In the genomic region with DNA sequence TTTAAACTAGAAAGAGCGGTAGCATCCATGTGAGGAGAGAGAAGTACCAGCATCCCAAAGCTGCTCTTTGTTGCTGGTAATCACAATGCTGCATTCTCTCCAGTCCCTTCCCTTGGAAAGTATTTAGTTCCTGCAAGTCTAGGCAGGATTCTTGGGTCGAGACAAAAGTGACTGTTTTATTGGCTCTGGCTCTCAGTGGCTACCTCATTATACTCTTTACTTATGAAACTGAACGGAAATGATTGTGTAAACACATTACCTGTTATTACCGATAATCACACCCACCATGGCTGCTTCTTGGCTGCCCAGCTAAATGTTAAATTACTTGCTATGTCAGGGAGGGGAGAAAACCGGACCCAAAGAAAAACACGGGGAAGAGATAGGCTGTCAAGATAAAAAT, we compare ENCODE assay signal across 15 cellular contexts. TPM values are rescaled to one million over a fixed set of nuclear protein-coding genes. Genes with fewer than 3 reads are reported as not detected.
DNase-seq lines count a peak whose midpoint lies in the region; ATAC-seq and TF ChIP-seq lines count a peak whose summit lies in the region.
"Had no signal": no experiment of that assay in that cellular context is flagged by ENCODE, and none has a peak within 500 bp of the region (broad histone marks: within the 10 kb centered on the region; RNA-seq: fewer than 3 reads in every experiment).

No MANE protein-coding gene starts in this region.

- WGBS in smooth muscle cell (ENCODE audit: low lambda C conversion rate), result 54% methylated on average over 6 of the region's 6 CpGs

- no peak for ATAC-seq in HG03139 (IDR thresholded peaks at IDR 0.05; ENCODE audit: unreplicated experiment)

- H3K9ac ChIP-seq in endocrine pancreas (ENCODE audit: control insufficient read depth, insufficient read depth, low read length) (no peak overlapping the region), smooth muscle cell (ENCODE audit: low read depth) (no peak overlapping the region)

- no peaks in the 10 kb centered on the region for H3K79me2 ChIP-seq in smooth muscle cell (ENCODE audit: low read depth)

- H3K4me1 ChIP-seq in endocrine pancreas (ENCODE audit: control insufficient read depth, insufficient read depth, low read length), result no peaks in the 10 kb centered on the region
- peaks cover 5% of the 10 kb centered on the region for H3K4me1 ChIP-seq in smooth muscle cell (ENCODE audit: low read depth)

- H2AFZ ChIP-seq in smooth muscle cell (ENCODE audit: low read depth), result peak overlapping the region; percentile 70

- H3K27me3 ChIP-seq in endocrine pancreas (ENCODE audit: control insufficient read depth, insufficient read depth, low read length), result no peaks in the 10 kb centered on the region
- no peaks in the 10 kb centered on the region for H3K27me3 ChIP-seq in smooth muscle cell (ENCODE audit: low read depth)

- no peaks in the 10 kb centered on the region for H4K20me1 ChIP-seq in smooth muscle cell (ENCODE audit: low read depth)

- H3K36me3 ChIP-seq in endocrine pancreas (ENCODE audit: control insufficient read depth, insufficient read depth, low read length) (no peaks in the 10 kb centered on the region), smooth muscle cell (ENCODE audit: low read depth) (no peaks in the 10 kb centered on the region)
- H3K36me3 ChIP-seq: thoracic aorta had no signal

- H3K4me2 ChIP-seq in smooth muscle cell, result peak overlapping the region; percentile 25

- no peak for TF ChIP-seq CTCF in smooth muscle cell (IDR thresholded peaks at IDR 0.05; ENCODE audit: borderline replicate concordance, insufficient read depth, poor library complexity, severe bottlenecking)

- H3K4me3 ChIP-seq in endocrine pancreas (ENCODE audit: control insufficient read depth, insufficient read depth, low read length) (peak overlapping the region; percentile 22), smooth muscle cell (no peak overlapping the region)
- H3K4me3 ChIP-seq: thoracic aorta had no signal

- no peaks in the 10 kb centered on the region for H3K9me3 ChIP-seq in endocrine pancreas (ENCODE audit: control insufficient read depth, low read length)
- H3K9me3 ChIP-seq in smooth muscle cell (replicated peaks; ENCODE audit: low read depth), result no peaks in the 10 kb centered on the region
- H3K9me3 ChIP-seq: thoracic aorta had no signal

- DNase-seq in LoVo (ENCODE audit: low spot score), result peak; percentile 1
- peak; percentile 56 for DNase-seq in NCI-H345 (lab: John Stamatoyannopoulos, UW)
- DNase-seq in smooth muscle cell (lab: John Stamatoyannopoulos, UW; ENCODE audit: unreplicated experiment), result no peak
- DNase-seq in NCI-H446 (lab: John Stamatoyannopoulos, UW), result no peak
- DNase-seq in OCI-M2 (lab: John Stamatoyannopoulos, UW; ENCODE audit: unreplicated experiment), result no peak
- DNase-seq: activated CD4-positive, alpha-beta T cell treated with anti-CD3 and anti-CD28 coated beads, Interleukin-2, amount 50 U/mL, for 4 hours; activated gamma-delta T cell treated with Interleukin-2 at 50 U/mL for 16 hours; CD8-positive, alpha-beta memory T cell; hippocampal formation; MV-4-11; T-helper 2 cell had no signal

- H3F3A ChIP-seq in smooth muscle cell (ENCODE audit: low read depth), result peaks cover under 1% of the 10 kb centered on the region

- peak overlapping the region; percentile 42 for H3K27ac ChIP-seq in smooth muscle cell (ENCODE audit: low read depth)
- H3K27ac ChIP-seq: thoracic aorta had no signal

RNA-seq across cellular contexts. Expression of a gene that starts 26.2 kb away (rescaled TPM):
- not detected in 2 replicates for total RNA-seq in smooth muscle cell
- not detected in 2 replicates for polyA plus RNA-seq in smooth muscle cell
- total RNA-seq: CD8-positive, alpha-beta memory T cell; lung microvascular endothelial cell; thoracic aorta had no signal
- polyA plus RNA-seq: CD8-positive, alpha-beta memory T cell had no signal

Comparison
In these comparisons a context has a peak if more than half of its experiments do, and no peak if none do; other contexts are left out.
1. DNase-seq: peak in LoVo (single experiment) and NCI-H345 (single experiment); none in smooth muscle cell (single experiment), NCI-H446 (0 of 2) and OCI-M2 (single experiment).